1 cellular context compared by ENCODE assay signal in the genomic region with DNA sequence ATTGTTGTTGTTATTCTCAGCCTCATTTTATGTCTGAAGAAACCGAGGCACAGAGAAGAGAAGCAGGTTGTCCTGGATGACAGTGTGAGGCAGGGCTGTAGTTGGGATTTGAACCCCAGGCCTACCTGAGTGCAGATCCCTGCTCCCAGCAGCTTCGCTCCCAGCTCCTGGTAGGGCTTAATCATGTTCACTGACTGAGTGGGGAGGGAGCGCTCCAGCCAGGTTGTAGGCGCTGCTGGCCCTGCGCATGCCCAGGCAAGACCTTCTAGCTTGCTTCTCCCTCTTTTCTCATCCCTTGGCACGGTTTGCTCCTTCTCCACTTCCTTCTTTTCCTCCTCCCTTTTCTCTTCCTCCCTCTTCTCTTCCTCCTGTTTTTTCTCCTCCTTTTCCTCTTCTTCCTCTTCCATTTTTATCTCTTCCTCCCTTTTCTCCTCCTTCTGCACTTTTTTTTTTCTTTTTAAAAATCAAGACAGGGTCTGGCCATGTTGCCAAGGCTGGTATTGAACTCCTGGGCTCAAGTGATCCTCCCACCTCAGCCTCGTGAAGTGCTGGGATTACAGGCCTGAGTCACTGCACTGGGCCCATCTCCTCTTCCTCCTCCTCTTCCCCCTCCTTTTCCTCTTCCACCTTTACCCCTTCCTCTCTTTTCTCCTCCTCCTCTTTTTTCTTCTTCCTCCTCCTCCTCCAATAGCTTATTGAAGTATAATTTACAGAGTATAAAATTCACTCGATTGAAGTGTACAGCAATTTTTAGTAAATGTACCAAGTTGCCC.
TF ChIP-seq lines count a peak whose summit lies in the region.

No MANE protein-coding gene starts in this region.

TF ChIP-seq in HepG2, 621 proteins besides CTCF, POLR2A, EP300 and RAD21 (continued from another document):
- TF ChIP-seq ZNF781 (CRISPR knock-in tag; IDR thresholded peaks at IDR 0.05; ENCODE audit: borderline replicate concordance, not compliant biosample characterization) (no peak), SMARCC2 (IDR thresholded peaks at IDR 0.05) (no peak), REL (CRISPR knock-in tag; conservative IDR thresholded peaks at IDR 0.05) (no peak), TAF1 (CRISPR knock-in tag; IDR thresholded peaks at IDR 0.05) (no peak), ZFP41 (CRISPR knock-in tag; IDR thresholded peaks at IDR 0.05; ENCODE audit: borderline replicate concordance) (no peak), ATF7 (IDR thresholded peaks at IDR 0.05) (no peak), ATF7 (CRISPR knock-in tag; IDR thresholded peaks at IDR 0.05) (no peak), ZNF558 (CRISPR knock-in tag; IDR thresholded peaks at IDR 0.05; ENCODE audit: borderline replicate concordance) (no peak), ZNF251 (CRISPR knock-in tag; IDR thresholded peaks at IDR 0.05) (no peak), DMAP1 (CRISPR knock-in tag; IDR thresholded peaks at IDR 0.05) (no peak), ZNF850 (CRISPR knock-in tag; conservative IDR thresholded peaks at IDR 0.05) (no peak), ZNF124 (CRISPR knock-in tag; IDR thresholded peaks at IDR 0.05) (no peak), ZSCAN9 (CRISPR knock-in tag; IDR thresholded peaks at IDR 0.05; ENCODE audit: borderline replicate concordance) (no peak), ZNF614 (CRISPR knock-in tag; IDR thresholded peaks at IDR 0.05; ENCODE audit: borderline replicate concordance) (no peak)
- TF ChIP-seq, protein P1, sequence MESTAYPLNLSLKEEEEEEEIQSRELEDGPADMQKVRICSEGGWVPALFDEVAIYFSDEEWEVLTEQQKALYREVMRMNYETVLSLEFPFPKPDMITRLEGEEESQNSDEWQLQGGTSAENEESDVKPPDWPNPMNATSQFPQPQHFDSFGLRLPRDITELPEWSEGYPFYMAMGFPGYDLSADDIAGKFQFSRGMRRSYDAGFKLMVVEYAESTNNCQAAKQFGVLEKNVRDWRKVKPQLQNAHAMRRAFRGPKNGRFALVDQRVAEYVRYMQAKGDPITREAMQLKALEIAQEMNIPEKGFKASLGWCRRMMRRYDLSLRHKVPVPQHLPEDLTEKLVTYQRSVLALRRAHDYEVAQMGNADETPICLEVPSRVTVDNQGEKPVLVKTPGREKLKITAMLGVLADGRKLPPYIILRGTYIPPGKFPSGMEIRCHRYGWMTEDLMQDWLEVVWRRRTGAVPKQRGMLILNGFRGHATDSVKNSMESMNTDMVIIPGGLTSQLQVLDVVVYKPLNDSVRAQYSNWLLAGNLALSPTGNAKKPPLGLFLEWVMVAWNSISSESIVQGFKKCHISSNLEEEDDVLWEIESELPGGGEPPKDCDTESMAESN (CRISPR knock-in tag; conservative IDR thresholded peaks at IDR 0.05), result no peak
- TF ChIP-seq, protein P2, sequence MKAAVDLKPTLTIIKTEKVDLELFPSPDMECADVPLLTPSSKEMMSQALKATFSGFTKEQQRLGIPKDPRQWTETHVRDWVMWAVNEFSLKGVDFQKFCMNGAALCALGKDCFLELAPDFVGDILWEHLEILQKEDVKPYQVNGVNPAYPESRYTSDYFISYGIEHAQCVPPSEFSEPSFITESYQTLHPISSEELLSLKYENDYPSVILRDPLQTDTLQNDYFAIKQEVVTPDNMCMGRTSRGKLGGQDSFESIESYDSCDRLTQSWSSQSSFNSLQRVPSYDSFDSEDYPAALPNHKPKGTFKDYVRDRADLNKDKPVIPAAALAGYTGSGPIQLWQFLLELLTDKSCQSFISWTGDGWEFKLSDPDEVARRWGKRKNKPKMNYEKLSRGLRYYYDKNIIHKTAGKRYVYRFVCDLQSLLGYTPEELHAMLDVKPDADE (CRISPR knock-in tag; IDR thresholded peaks at IDR 0.05), result no peak
- TF ChIP-seq, protein P3, sequence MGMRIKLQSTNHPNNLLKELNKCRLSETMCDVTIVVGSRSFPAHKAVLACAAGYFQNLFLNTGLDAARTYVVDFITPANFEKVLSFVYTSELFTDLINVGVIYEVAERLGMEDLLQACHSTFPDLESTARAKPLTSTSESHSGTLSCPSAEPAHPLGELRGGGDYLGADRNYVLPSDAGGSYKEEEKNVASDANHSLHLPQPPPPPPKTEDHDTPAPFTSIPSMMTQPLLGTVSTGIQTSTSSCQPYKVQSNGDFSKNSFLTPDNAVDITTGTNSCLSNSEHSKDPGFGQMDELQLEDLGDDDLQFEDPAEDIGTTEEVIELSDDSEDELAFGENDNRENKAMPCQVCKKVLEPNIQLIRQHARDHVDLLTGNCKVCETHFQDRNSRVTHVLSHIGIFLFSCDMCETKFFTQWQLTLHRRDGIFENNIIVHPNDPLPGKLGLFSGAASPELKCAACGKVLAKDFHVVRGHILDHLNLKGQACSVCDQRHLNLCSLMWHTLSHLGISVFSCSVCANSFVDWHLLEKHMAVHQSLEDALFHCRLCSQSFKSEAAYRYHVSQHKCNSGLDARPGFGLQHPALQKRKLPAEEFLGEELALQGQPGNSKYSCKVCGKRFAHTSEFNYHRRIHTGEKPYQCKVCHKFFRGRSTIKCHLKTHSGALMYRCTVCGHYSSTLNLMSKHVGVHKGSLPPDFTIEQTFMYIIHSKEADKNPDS (CRISPR knock-in tag; IDR thresholded peaks at IDR 0.05), result no peak
- TF ChIP-seq, protein P4, sequence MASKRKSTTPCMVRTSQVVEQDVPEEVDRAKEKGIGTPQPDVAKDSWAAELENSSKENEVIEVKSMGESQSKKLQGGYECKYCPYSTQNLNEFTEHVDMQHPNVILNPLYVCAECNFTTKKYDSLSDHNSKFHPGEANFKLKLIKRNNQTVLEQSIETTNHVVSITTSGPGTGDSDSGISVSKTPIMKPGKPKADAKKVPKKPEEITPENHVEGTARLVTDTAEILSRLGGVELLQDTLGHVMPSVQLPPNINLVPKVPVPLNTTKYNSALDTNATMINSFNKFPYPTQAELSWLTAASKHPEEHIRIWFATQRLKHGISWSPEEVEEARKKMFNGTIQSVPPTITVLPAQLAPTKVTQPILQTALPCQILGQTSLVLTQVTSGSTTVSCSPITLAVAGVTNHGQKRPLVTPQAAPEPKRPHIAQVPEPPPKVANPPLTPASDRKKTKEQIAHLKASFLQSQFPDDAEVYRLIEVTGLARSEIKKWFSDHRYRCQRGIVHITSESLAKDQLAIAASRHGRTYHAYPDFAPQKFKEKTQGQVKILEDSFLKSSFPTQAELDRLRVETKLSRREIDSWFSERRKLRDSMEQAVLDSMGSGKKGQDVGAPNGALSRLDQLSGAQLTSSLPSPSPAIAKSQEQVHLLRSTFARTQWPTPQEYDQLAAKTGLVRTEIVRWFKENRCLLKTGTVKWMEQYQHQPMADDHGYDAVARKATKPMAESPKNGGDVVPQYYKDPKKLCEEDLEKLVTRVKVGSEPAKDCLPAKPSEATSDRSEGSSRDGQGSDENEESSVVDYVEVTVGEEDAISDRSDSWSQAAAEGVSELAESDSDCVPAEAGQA (IDR thresholded peaks at IDR 0.05; ENCODE audit: low read depth), result no peak
- TF ChIP-seq, protein P4 (CRISPR knock-in tag; IDR thresholded peaks at IDR 0.05; ENCODE audit: borderline replicate concordance), result no peak
